In genomic region chr15:60673918-60674558, GRCh38 we compare ENCODE assay signal across 9 cellular contexts.
DNase-seq lines count a peak whose midpoint lies in the region; ATAC-seq lines count a peak whose summit lies in the region.
"Had no signal": no experiment of that assay in that cellular context is flagged by ENCODE, and none has a peak within 500 bp of the region (broad histone marks: within the 10 kb centered on the region; RNA-seq: fewer than 3 reads in every experiment).

No MANE protein-coding gene starts in this region.

- H3K9ac ChIP-seq in rectal smooth muscle tissue (ENCODE audit: low read length): no peak overlapping the region

- H3K27ac ChIP-seq in SJSA1 (peak overlapping the region; percentile 12; the same call in 1 of the 2 replicates), epithelial cell of prostate (no peak overlapping the region), rectal smooth muscle tissue (ENCODE audit: low read depth, low read length) (peak overlapping the region; percentile 59)

- DNase-seq in NCI-H1417 (lab: John Stamatoyannopoulos, UW): peak in 2 of 3 experiments; percentile 38 to 66
- no peak for DNase-seq in NCI-H1417 treated with DMSO at 0.1 percent for 48 hours (lab: John Stamatoyannopoulos, UW)
- DNase-seq in SJSA1 (ENCODE audit: low read depth in 1 of 2, low spot score in 2 of 2): peak; percentile 61 to 64
- DNase-seq in epithelial cell of prostate (ENCODE audit: low read depth, low spot score): peak; percentile 22
- no peak for DNase-seq in activated gamma-delta T cell treated with Interleukin-2 at 50 U/mL for 16 hours

- peaks cover 7% of the 10 kb centered on the region; the same call in 1 of the 2 replicates for H3K4me1 ChIP-seq in SJSA1 (replicated peaks)
- H3K4me1 ChIP-seq in rectal smooth muscle tissue (ENCODE audit: control insufficient read depth, insufficient read depth, low read length): peaks cover 9% of the 10 kb centered on the region
- H3K4me1 ChIP-seq: Peyer's patch had no signal

- H3K4me3 ChIP-seq in SJSA1 (no peak overlapping the region), rectal smooth muscle tissue (ENCODE audit: low read length) (no peak overlapping the region)
- H3K4me3 ChIP-seq: Peyer's patch had no signal

- ATAC-seq in GM18502 (IDR thresholded peaks at IDR 0.05; ENCODE audit: poor library complexity, unreplicated experiment): no peak
- ATAC-seq in GM19467 (IDR thresholded peaks at IDR 0.05; ENCODE audit: unreplicated experiment): no peak

- no peaks in the 10 kb centered on the region for H3K27me3 ChIP-seq in SJSA1 (replicated peaks)
- no peaks in the 10 kb centered on the region for H3K27me3 ChIP-seq in rectal smooth muscle tissue (ENCODE audit: control insufficient read depth, insufficient read depth, low read length)
- H3K27me3 ChIP-seq: Peyer's patch had no signal

- no peaks in the 10 kb centered on the region for H3K36me3 ChIP-seq in SJSA1
- H3K36me3 ChIP-seq in rectal smooth muscle tissue (ENCODE audit: control insufficient read depth, insufficient read depth, low read length): no peaks in the 10 kb centered on the region
- H3K36me3 ChIP-seq: Peyer's patch had no signal

- H3K9me3 ChIP-seq in SJSA1 (replicated peaks): no peaks in the 10 kb centered on the region
- H3K9me3 ChIP-seq: Peyer's patch had no signal

Comparison
In these comparisons a context has a peak if more than half of its experiments do, and no peak if none do; other contexts are left out.
1. DNase-seq: peak in NCI-H1417 (2 of 3), SJSA1 (2 of 2) and epithelial cell of prostate (single experiment); none in NCI-H1417 treated with DMSO at 0.1 percent for 48 hours (single experiment) and activated gamma-delta T cell treated with Interleukin-2 at 50 U/mL for 16 hours (single experiment).